8 cellular contexts compared by ENCODE assay signal in genomic region chr3:118828351-118828750, GRCh38.
"Had no signal": no experiment of that assay in that cellular context is flagged by ENCODE, and none has a peak within 500 bp of the region (broad histone marks: within the 10 kb centered on the region; RNA-seq: fewer than 3 reads in every experiment).

No MANE protein-coding gene starts in this region.

- H3K4me3 Mint-ChIP-seq: H9, HFFc6 had no signal

- H3K27ac Mint-ChIP-seq: HFFc6 had no signal

- H3K36me3 ChIP-seq: HAP-1 had no signal

- H2AFZ ChIP-seq: GM23248 had no signal

- H3K4me3 ChIP-seq: GM23248, HAP-1 had no signal

- H3K9me3 ChIP-seq: HAP-1 had no signal

- H3K9ac ChIP-seq: GM23248 had no signal

- H3K9me3 Mint-ChIP-seq: HFFc6 had no signal

- H3K4me1 ChIP-seq: HAP-1 had no signal

- H3K27ac ChIP-seq: GM23248 had no signal

- DNase-seq: GM23248, GOT3, H7, H9, HCEC 1CT, HFFc6 had no signal

- H3K4me1 Mint-ChIP-seq: H9 had no signal

- ATAC-seq: HCT116 had no signal
